In the genomic region with DNA sequence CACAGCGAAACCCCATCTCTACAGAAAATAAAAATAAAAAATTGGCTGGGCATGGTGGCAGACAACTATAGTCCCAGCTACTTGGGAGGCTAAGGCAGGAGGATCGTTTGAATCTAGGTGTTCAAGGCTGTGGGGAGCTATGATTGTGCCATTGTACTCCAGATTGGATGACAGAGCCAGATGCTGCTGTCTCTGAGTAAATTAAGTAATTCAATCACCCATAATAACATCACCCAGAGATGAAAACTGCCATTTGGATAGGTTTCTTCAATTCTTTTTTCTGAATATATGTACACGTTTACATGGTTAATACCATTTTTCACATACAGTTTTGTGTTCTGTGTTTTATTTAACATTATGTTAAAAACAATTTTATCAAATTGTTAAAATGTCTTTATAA, we compare ENCODE assay signal across 20 cellular contexts.
DNase-seq lines count a peak whose midpoint lies in the region; ATAC-seq and TF ChIP-seq lines count a peak whose summit lies in the region.
"Had no signal": no experiment of that assay in that cellular context is flagged by ENCODE, and none has a peak within 500 bp of the region (broad histone marks: within the 10 kb centered on the region; RNA-seq: fewer than 3 reads in every experiment).

No MANE protein-coding gene starts in this region.

- H3K27me3 Mint-ChIP-seq in GM23338 (ENCODE audit: insufficient read depth, low read depth, poor library complexity) = peaks cover 8% of the 10 kb centered on the region
- H3K27me3 Mint-ChIP-seq in H9 (ENCODE audit: low read depth) = no peaks in the 10 kb centered on the region
- no peaks in the 10 kb centered on the region; the same call in 1 of the 2 replicates for H3K27me3 Mint-ChIP-seq in WTC11 (ENCODE audit: low read depth)

- no peak overlapping the region for H2BK5ac ChIP-seq in H9 (ENCODE audit: insufficient read length, low read length)

- no peak overlapping the region for H2BK20ac ChIP-seq in H9 (ENCODE audit: low read depth, low read length, poor library complexity, severe bottlenecking)

- H3K9me3 ChIP-seq in H9 (ENCODE audit: control insufficient read depth, low read depth, low read length) = no peaks in the 10 kb centered on the region
- H3K9me3 ChIP-seq in left lung = no peaks in the 10 kb centered on the region
- H3K9me3 ChIP-seq: Caco-2 had no signal

- no peak overlapping the region for H3T11ph ChIP-seq in H9 (ENCODE audit: low read length)

- CTCF ChIA-PET in WTC11 (lab: Charles Lee) = no interaction called here
- CTCF ChIA-PET in HEK293T (lab: Yijun Ruan, JAX) = interaction anchor here (0.7 kb wide), 1 partner anchor 330 kb away, joined by 3 read pairs; no protein-coding TSS in a partner anchor

- H3K27ac Mint-ChIP-seq in GM23338 (no peak overlapping the region), H9 (no peak overlapping the region), WTC11 (no peak overlapping the region)
- H3K27ac Mint-ChIP-seq: CD4-positive, alpha-beta memory T cell; T-helper 17 cell had no signal

- H3K4me2 ChIP-seq in GM23338 = no peak overlapping the region
- no peak overlapping the region for H3K4me2 ChIP-seq in H9 (ENCODE audit: insufficient read depth, insufficient read length, low read length)

- H3K9me2 ChIP-seq in GM23338 (ENCODE audit: insufficient read depth) = no peaks in the 10 kb centered on the region

- peaks cover 5% of the 10 kb centered on the region; the same call in 1 of the 2 replicates for H3K36me3 ChIP-seq in GM23338 (ENCODE audit: insufficient read depth)
- H3K36me3 ChIP-seq in left lung = no peaks in the 10 kb centered on the region

- POLR2A ChIA-PET in WTC11 (lab: Charles Lee) (no interaction called here), HEK293T (lab: Yijun Ruan, JAX) (no interaction called here)

- no peak overlapping the region for H3K56ac ChIP-seq in H9 (ENCODE audit: insufficient read length, low read depth, low read length)

- no peak overlapping the region for H2BK120ac ChIP-seq in H9 (ENCODE audit: low read depth, low read length, poor library complexity, severe bottlenecking)

- no peak overlapping the region for H3K4ac ChIP-seq in H9 (ENCODE audit: low read depth, low read length)

- H3K4me3 ChIP-seq in GM23338 = no peak overlapping the region
- H3K4me3 ChIP-seq in left lung = no peak overlapping the region
- H3K4me3 ChIP-seq: K562 had no signal

- H2BK12ac ChIP-seq in H9 (ENCODE audit: insufficient read length, low read depth, low read length) = no peak overlapping the region

- H3K27me3 ChIP-seq in GM23338 (ENCODE audit: insufficient read depth) (no peaks in the 10 kb centered on the region), H9 (ENCODE audit: insufficient read depth, low read length) (no peaks in the 10 kb centered on the region), left lung (peaks cover 2 to 21% of the 10 kb centered on the region in 2 donors)

- H3F3A ChIP-seq in GM23338 (replicated peaks; ENCODE audit: low read depth) = 0 out of 2 replicates have a peak, but pooled peaks cover 4% of the 10 kb centered on the region

- H4K5ac ChIP-seq in H9 (ENCODE audit: insufficient read length, low read depth, low read length) = no peak overlapping the region

- H4K8ac ChIP-seq in H9 (replicated peaks; ENCODE audit: insufficient read length, low read depth, low read length) = no peak overlapping the region

- no peak overlapping the region for H4K91ac ChIP-seq in H9 (ENCODE audit: insufficient read length, low read depth, low read length)

- peaks cover 6% of the 10 kb centered on the region; the same call in 2 of the 3 replicates for H3K36me3 Mint-ChIP-seq in GM23338 (ENCODE audit: low read depth)
- peaks cover 0 to 24% (median 19%) of the 10 kb centered on the region in 3 experiments; a peak in 5 of 7 replicates for H3K36me3 Mint-ChIP-seq in H9 (ENCODE audit: insufficient read depth in 1 of 3, low read depth in 3 of 3)
- H3K36me3 Mint-ChIP-seq in WTC11 = peaks cover 12% of the 10 kb centered on the region; the same call in 1 of the 2 replicates
- H3K36me3 Mint-ChIP-seq: CD4-positive, alpha-beta memory T cell had no signal

- H3K4me3 Mint-ChIP-seq in GM23338 = peak overlapping the region; percentile 85; the same call in 1 of the 3 replicates
- H3K4me3 Mint-ChIP-seq in H9 = peak overlapping the region; percentile 76 to 84; a peak in 2 of 5 replicates
- peak overlapping the region; percentile 66 for H3K4me3 Mint-ChIP-seq in WTC11
- H3K4me3 Mint-ChIP-seq: T-helper 17 cell had no signal

- WGBS in H9 (ENCODE audit: extremely low coverage, insufficient read length, low lambda C conversion rate) = no CpG with 5 or more reads among the region's 3 CpGs

- H3K23me2 ChIP-seq in H9 (ENCODE audit: insufficient read length, low read depth, low read length, poor library complexity, severe bottlenecking) = no peaks in the 10 kb centered on the region

- no peak overlapping the region for H3K23ac ChIP-seq in H9 (ENCODE audit: insufficient read length, low read depth, low read length)

- H3K27ac ChIP-seq in GM23338 (ENCODE audit: low read depth) = no peak overlapping the region
- no peak overlapping the region for H3K27ac ChIP-seq in H9 (ENCODE audit: insufficient read length, low read depth, low read length)
- H3K27ac ChIP-seq in left lung = no peak overlapping the region
- H3K27ac ChIP-seq: RWPE1 had no signal

- H3K9me3 Mint-ChIP-seq in GM23338 (no peaks in the 10 kb centered on the region), H9 (no peaks in the 10 kb centered on the region), WTC11 (no peaks in the 10 kb centered on the region)

- intact Hi-C loops in left lung (cut with DNase I) = no loop called here

- no peak overlapping the region for H3K9ac ChIP-seq in H9 (ENCODE audit: extremely low read depth, insufficient read length, low read length)

- no peak overlapping the region for H3K18ac ChIP-seq in H9 (ENCODE audit: insufficient read length, low read depth, low read length)

- H3K4me1 ChIP-seq in GM23338 (ENCODE audit: insufficient read depth) (peaks cover 24% of the 10 kb centered on the region), H9 (ENCODE audit: insufficient read depth, low read length) (peaks cover 4% of the 10 kb centered on the region; the same call in 1 of the 2 replicates), left lung (no peaks in the 10 kb centered on the region)
- H3K4me1 ChIP-seq: Caco-2 had no signal

- no peak overlapping the region for H3K14ac ChIP-seq in H9 (ENCODE audit: insufficient read depth, low read length)

- ATAC-seq in GM23338 (no peak), WTC11 (no peak), left lung (no peak)
- ATAC-seq: HepG2, K562, Panc1, T-helper 17 cell had no signal

- H3K79me2 ChIP-seq in GM23338 (replicated peaks; ENCODE audit: insufficient read depth) = peaks cover 7% of the 10 kb centered on the region; the same call in 1 of the 2 replicates
- no peaks in the 10 kb centered on the region for H3K79me2 ChIP-seq in H9 (ENCODE audit: insufficient read depth, low read length)

- no peak for DNase-seq in GM23338 (ENCODE audit: low spot score)
- no peak for DNase-seq in H9
- DNase-seq in NCI-H69 (lab: John Stamatoyannopoulos, UW) = peak; percentile 72
- DNase-seq in WTC11 (ENCODE audit: low spot score) = no peak
- no peak for DNase-seq in activated gamma-delta T cell treated with Interleukin-2 at 50 U/mL for 16 hours
- no peak for DNase-seq in left lung
- no peak for DNase-seq in HEK293T (ENCODE audit: extremely low spot score)
- DNase-seq: Caco-2; CD4-positive, alpha-beta memory T cell; GF-D8; Kasumi-1; NCI-H1436 treated with DMSO at 0.1 percent for 48 hours; NCI-H524 treated with DMSO at 0.1 percent for 48 hours; NK-92 treated with Interleukin-12 subunit alpha and Interleukin-12 subunit beta, amount 100 ng/mL, for 24 hours; T-helper 17 cell; T1000 had no signal

- H3K4me1 Mint-ChIP-seq in GM23338 = peaks cover 32% of the 10 kb centered on the region
- peaks cover 28 to 33% of the 10 kb centered on the region in 2 experiments for H3K4me1 Mint-ChIP-seq in H9
- H3K4me1 Mint-ChIP-seq in WTC11 = peaks cover 31% of the 10 kb centered on the region

- H2AFZ ChIP-seq in GM23338 = no peak overlapping the region
- H2AFZ ChIP-seq in H9 (ENCODE audit: low read length) = no peak overlapping the region

- H4K20me1 ChIP-seq in GM23338 (replicated peaks; ENCODE audit: insufficient read depth) (no peaks in the 10 kb centered on the region), H9 (ENCODE audit: control insufficient read depth, insufficient read depth, insufficient read length) (no peaks in the 10 kb centered on the region)

- TF ChIP-seq CTCF in GM23338 (conservative IDR thresholded peaks at IDR 0.05; ENCODE audit: low read depth in 2 of 2) (no peak), H9 (conservative IDR thresholded peaks at IDR 0.05) (no peak), WTC11 (IDR thresholded peaks at IDR 0.05) (no peak), left lung (IDR thresholded peaks at IDR 0.05) (no peak)

- H2BK15ac ChIP-seq in H9 (ENCODE audit: low read depth, low read length) = no peak overlapping the region

- no peak overlapping the region for H2AK5ac ChIP-seq in H9 (ENCODE audit: insufficient read length, low read length)

- H3K79me1 ChIP-seq in H9 (ENCODE audit: insufficient read depth, low read depth, low read length, poor library complexity, severe bottlenecking) = no peaks in the 10 kb centered on the region

TF ChIP-seq in GM23338, 12 proteins besides CTCF, POLR2A, EP300 and RAD21:
- TF ChIP-seq ZNF114 (CRISPR knock-in tag; IDR thresholded peaks at IDR 0.05) (no peak), ZNF331 (CRISPR knock-in tag; IDR thresholded peaks at IDR 0.05; ENCODE audit: low read depth) (no peak), EZH2 (IDR thresholded peaks at IDR 0.05; ENCODE audit: low read depth, unreplicated experiment) (no peak), EZH2phosphoT487 (IDR thresholded peaks at IDR 0.05; ENCODE audit: unreplicated experiment) (no peak), STAT1 (IDR thresholded peaks at IDR 0.05; ENCODE audit: unreplicated experiment) (no peak), POLR2AphosphoS5 (IDR thresholded peaks at IDR 0.05; ENCODE audit: low read depth) (no peak)
TF ChIP-seq in GM23338: peak in this region for 0.

TF ChIP-seq in WTC11, 78 proteins besides CTCF, POLR2A, EP300 and RAD21:
- TF ChIP-seq, protein P1, sequence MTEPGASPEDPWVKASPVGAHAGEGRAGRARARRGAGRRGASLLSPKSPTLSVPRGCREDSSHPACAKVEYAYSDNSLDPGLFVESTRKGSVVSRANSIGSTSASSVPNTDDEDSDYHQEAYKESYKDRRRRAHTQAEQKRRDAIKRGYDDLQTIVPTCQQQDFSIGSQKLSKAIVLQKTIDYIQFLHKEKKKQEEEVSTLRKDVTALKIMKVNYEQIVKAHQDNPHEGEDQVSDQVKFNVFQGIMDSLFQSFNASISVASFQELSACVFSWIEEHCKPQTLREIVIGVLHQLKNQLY (CRISPR knock-in tag; IDR thresholded peaks at IDR 0.05) = no peak
- TF ChIP-seq MYBL2 (CRISPR knock-in tag; IDR thresholded peaks at IDR 0.05) = no peak

TF ChIP-seq in HEK293T, 16 proteins besides CTCF, POLR2A, EP300 and RAD21 (continues in another document):
- TF ChIP-seq ZNF384 (IDR thresholded peaks at IDR 0.05) (no peak), NFRKB (IDR thresholded peaks at IDR 0.05) (no peak), CTBP1 (IDR thresholded peaks at IDR 0.05; ENCODE audit: borderline replicate concordance) (no peak), FOXM1 (IDR thresholded peaks at IDR 0.05; ENCODE audit: borderline replicate concordance) (no peak), HDGF (IDR thresholded peaks at IDR 0.05; ENCODE audit: borderline replicate concordance) (no peak), SUZ12 (IDR thresholded peaks at IDR 0.05) (no peak), BHLHE40 (IDR thresholded peaks at IDR 0.05; ENCODE audit: borderline replicate concordance) (no peak)
